Comparison of ENCODE assay signal across 8 cellular contexts in the genomic region with DNA sequence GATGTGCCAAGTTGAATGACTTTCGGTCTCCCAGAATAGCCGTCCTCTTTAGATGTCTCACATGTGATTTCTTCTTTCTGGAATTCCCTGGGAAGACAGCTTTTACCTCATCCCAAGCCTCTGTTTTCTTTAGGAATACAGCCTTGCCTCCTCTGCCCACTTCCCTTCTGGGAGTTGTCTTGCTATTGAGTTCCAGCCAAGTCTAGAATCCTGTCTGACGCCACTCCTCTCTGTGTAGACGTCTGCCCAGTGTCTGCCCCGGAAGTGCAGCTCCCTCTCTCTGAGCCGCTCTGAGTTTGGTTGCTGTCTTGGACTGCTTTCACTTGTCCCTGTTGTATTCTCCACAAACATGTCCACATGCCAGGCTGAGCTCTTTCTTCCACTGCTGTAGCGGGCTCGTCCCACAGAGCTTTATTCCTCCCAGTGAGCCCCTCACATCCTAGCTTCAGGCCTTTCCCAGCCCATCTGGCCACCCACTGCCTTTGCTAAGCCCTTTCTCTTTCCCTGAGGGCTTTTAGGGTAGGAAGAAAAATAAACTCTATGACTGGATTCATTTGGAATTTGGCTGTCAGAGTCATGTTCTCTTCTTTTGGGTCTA.
DNase-seq lines count a peak whose midpoint lies in the region; FAIRE-seq lines count a peak whose summit lies in the region.

No MANE protein-coding gene starts in this region.

- FAIRE-seq in HTR-8/SVneo (lab: Jason Lieb, UNC) = peak; percentile 48

- DNase-seq in HTR-8/SVneo (ENCODE audit: insufficient read length, low spot score) = peak; percentile 66
- DNase-seq in brain pericyte (ENCODE audit: low read depth, low spot score) = peak; percentile 82
- DNase-seq in kidney tubule cell (ENCODE audit: low spot score) = peak; percentile 78
- peak; percentile 92 for DNase-seq in stromal cell of bone marrow (ENCODE audit: low read depth)
- DNase-seq in DMS53 (lab: John Stamatoyannopoulos, UW) = no peak
- DNase-seq in NCI-H1436 treated with DMSO at 0.1 percent for 48 hours (lab: John Stamatoyannopoulos, UW) = no peak
- DNase-seq in NCI-H1105 (lab: John Stamatoyannopoulos, UW) = no peak
- DNase-seq in germinal center (ENCODE audit: low spot score) = no peak

Comparison
In these comparisons a context has a peak if more than half of its experiments do, and no peak if none do; other contexts are left out.
1. DNase-seq: peak in HTR-8/SVneo (single experiment), brain pericyte (single experiment), kidney tubule cell (single experiment) and stromal cell of bone marrow (single experiment); none in DMS53 (single experiment), NCI-H1436 treated with DMSO at 0.1 percent for 48 hours (single experiment), NCI-H1105 (single experiment) and germinal center (single experiment).